In the genomic region with DNA sequence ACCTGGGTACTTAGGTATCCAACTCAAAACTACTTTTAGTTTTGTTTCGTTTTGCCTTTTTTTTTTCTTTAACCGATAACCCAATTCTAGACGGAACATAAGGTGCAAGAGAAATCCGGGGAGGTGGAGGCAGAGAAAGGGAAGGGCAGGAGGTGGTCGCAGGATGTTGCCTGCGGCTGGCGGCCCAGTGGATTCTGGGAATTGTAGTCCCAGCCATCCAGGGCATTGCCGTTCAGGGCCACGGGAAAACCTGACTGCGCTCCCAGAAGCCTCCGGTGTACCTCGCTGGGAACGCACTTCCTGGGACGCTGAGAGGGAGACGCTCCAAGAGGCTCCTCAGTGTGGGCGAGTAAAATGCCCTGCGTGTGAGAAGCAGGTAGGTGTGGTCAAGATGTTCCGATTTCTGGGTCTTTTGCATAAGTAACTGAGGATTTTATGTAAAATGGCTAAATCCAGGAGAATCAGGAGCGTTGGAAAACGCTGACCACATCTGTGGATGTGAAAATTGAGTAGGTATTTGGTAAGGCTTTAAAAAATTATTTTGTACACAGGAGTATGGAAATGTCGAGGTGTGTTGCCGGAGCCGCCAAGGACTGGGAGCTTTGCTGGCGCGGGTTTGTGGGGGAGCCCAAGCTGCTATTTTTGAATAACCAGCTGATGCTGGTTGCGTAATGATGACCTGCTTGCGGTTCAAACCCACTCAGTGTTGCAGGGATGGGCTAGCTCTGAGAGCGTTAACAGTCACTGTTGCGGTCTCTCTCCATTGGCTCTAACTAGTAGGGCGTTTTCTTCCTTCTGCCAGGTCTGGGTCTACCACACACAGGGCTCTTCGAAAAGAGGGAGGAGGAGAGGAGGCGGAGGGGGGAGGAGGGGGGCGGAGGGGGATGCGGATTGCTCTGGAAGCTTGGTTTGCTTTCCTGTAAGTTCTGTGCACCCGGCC, we compare ENCODE assay signal across 1 cellular context.
TF ChIP-seq lines count a peak whose summit lies in the region.

A gene (plus strand): TSS at position 288 of the 940 bp plus-strand sequence. CDS start 9,216 bp downstream, outside the sequence.

TF ChIP-seq in HEK293, 187 proteins besides CTCF, POLR2A, EP300 and RAD21 (continued from another document and continues in another):
- TF ChIP-seq, protein P1, sequence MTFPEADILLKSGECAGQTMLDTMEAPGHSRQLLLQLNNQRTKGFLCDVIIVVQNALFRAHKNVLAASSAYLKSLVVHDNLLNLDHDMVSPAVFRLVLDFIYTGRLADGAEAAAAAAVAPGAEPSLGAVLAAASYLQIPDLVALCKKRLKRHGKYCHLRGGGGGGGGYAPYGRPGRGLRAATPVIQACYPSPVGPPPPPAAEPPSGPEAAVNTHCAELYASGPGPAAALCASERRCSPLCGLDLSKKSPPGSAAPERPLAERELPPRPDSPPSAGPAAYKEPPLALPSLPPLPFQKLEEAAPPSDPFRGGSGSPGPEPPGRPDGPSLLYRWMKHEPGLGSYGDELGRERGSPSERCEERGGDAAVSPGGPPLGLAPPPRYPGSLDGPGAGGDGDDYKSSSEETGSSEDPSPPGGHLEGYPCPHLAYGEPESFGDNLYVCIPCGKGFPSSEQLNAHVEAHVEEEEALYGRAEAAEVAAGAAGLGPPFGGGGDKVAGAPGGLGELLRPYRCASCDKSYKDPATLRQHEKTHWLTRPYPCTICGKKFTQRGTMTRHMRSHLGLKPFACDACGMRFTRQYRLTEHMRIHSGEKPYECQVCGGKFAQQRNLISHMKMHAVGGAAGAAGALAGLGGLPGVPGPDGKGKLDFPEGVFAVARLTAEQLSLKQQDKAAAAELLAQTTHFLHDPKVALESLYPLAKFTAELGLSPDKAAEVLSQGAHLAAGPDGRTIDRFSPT (tag by site-specific recombination; IDR thresholded peaks at IDR 0.05): no peak
- TF ChIP-seq, protein P2, sequence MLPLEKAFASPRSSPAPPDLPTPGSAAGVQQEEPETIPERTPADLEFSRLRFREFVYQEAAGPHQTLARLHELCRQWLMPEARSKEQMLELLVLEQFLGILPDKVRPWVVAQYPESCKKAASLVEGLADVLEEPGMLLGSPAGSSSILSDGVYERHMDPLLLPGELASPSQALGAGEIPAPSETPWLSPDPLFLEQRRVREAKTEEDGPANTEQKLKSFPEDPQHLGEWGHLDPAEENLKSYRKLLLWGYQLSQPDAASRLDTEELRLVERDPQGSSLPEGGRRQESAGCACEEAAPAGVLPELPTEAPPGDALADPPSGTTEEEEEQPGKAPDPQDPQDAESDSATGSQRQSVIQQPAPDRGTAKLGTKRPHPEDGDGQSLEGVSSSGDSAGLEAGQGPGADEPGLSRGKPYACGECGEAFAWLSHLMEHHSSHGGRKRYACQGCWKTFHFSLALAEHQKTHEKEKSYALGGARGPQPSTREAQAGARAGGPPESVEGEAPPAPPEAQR (tag by site-specific recombination; IDR thresholded peaks at IDR 0.05): no peak
- TF ChIP-seq ZNF830 (tag by site-specific recombination; IDR thresholded peaks at IDR 0.05; ENCODE audit: low read depth) (no peak), ZNF19 (tag by site-specific recombination; IDR thresholded peaks at IDR 0.05; ENCODE audit: low read depth) (no peak), ZNF426 (tag by site-specific recombination; IDR thresholded peaks at IDR 0.05) (no peak), ZNF354C (tag by site-specific recombination; IDR thresholded peaks at IDR 0.05; ENCODE audit: borderline replicate concordance, low read depth) (no peak), ZNF747 (tag by site-specific recombination; IDR thresholded peaks at IDR 0.05) (no peak), ZNF777 (tag by site-specific recombination; IDR thresholded peaks at IDR 0.05; ENCODE audit: borderline replicate concordance) (no peak), SP3 (tag by site-specific recombination; IDR thresholded peaks at IDR 0.05) (peak; percentile 48; the same call in 1 of the 2 replicates), ZNF600 (tag by site-specific recombination; IDR thresholded peaks at IDR 0.05) (peak; percentile 53; the same call in 1 of the 2 replicates), ZNF544 (tag by site-specific recombination; IDR thresholded peaks at IDR 0.05) (no peak), ZSCAN23 (tag by site-specific recombination; IDR thresholded peaks at IDR 0.05) (no peak), ZNF391 (tag by site-specific recombination; IDR thresholded peaks at IDR 0.05; ENCODE audit: borderline replicate concordance, low read depth) (no peak), ZNF174 (tag by site-specific recombination; IDR thresholded peaks at IDR 0.05) (no peak), ZNF658 (tag by site-specific recombination; IDR thresholded peaks at IDR 0.05) (no peak), ZNF623 (tag by site-specific recombination; IDR thresholded peaks at IDR 0.05) (no peak), ZNF112 (tag by site-specific recombination; IDR thresholded peaks at IDR 0.05) (no peak), ZFP69B (tag by site-specific recombination; IDR thresholded peaks at IDR 0.05) (no peak), ZNF2 (tag by site-specific recombination; IDR thresholded peaks at IDR 0.05) (no peak), MZF1 (tag by site-specific recombination; IDR thresholded peaks at IDR 0.05; ENCODE audit: borderline replicate concordance) (no peak), ZNF416 (tag by site-specific recombination; IDR thresholded peaks at IDR 0.05) (no peak), ZBTB21 (tag by site-specific recombination; IDR thresholded peaks at IDR 0.05) (peak; percentile 63), ZNF121 (tag by site-specific recombination; IDR thresholded peaks at IDR 0.05) (no peak), YY2 (tag by site-specific recombination; IDR thresholded peaks at IDR 0.05) (no peak)
- TF ChIP-seq, protein P3, sequence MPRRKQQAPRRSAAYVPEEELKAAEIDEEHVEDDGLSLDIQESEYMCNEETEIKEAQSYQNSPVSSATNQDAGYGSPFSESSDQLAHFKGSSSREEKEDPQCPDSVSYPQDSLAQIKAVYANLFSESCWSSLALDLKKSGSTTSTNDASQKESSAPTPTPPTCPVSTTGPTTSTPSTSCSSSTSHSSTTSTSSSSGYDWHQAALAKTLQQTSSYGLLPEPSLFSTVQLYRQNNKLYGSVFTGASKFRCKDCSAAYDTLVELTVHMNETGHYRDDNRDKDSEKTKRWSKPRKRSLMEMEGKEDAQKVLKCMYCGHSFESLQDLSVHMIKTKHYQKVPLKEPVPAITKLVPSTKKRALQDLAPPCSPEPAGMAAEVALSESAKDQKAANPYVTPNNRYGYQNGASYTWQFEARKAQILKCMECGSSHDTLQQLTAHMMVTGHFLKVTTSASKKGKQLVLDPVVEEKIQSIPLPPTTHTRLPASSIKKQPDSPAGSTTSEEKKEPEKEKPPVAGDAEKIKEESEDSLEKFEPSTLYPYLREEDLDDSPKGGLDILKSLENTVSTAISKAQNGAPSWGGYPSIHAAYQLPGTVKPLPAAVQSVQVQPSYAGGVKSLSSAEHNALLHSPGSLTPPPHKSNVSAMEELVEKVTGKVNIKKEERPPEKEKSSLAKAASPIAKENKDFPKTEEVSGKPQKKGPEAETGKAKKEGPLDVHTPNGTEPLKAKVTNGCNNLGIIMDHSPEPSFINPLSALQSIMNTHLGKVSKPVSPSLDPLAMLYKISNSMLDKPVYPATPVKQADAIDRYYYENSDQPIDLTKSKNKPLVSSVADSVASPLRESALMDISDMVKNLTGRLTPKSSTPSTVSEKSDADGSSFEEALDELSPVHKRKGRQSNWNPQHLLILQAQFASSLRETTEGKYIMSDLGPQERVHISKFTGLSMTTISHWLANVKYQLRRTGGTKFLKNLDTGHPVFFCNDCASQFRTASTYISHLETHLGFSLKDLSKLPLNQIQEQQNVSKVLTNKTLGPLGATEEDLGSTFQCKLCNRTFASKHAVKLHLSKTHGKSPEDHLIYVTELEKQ (tag by site-specific recombination; IDR thresholded peaks at IDR 0.05; ENCODE audit: borderline replicate concordance): no peak
- TF ChIP-seq, protein P4, sequence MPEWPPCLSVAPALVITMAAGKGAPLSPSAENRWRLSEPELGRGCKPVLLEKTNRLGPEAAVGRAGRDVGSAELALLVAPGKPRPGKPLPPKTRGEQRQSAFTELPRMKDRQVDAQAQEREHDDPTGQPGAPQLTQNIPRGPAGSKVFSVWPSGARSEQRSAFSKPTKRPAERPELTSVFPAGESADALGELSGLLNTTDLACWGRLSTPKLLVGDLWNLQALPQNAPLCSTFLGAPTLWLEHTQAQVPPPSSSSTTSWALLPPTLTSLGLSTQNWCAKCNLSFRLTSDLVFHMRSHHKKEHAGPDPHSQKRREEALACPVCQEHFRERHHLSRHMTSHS (tag by site-specific recombination; IDR thresholded peaks at IDR 0.05): no peak
- TF ChIP-seq, protein P5, sequence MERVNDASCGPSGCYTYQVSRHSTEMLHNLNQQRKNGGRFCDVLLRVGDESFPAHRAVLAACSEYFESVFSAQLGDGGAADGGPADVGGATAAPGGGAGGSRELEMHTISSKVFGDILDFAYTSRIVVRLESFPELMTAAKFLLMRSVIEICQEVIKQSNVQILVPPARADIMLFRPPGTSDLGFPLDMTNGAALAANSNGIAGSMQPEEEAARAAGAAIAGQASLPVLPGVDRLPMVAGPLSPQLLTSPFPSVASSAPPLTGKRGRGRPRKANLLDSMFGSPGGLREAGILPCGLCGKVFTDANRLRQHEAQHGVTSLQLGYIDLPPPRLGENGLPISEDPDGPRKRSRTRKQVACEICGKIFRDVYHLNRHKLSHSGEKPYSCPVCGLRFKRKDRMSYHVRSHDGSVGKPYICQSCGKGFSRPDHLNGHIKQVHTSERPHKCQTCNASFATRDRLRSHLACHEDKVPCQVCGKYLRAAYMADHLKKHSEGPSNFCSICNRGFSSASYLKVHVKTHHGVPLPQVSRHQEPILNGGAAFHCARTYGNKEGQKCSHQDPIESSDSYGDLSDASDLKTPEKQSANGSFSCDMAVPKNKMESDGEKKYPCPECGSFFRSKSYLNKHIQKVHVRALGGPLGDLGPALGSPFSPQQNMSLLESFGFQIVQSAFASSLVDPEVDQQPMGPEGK (tag by site-specific recombination; IDR thresholded peaks at IDR 0.05): peak; percentile 37; the same call in 1 of the 2 replicates
- TF ChIP-seq, protein P6, sequence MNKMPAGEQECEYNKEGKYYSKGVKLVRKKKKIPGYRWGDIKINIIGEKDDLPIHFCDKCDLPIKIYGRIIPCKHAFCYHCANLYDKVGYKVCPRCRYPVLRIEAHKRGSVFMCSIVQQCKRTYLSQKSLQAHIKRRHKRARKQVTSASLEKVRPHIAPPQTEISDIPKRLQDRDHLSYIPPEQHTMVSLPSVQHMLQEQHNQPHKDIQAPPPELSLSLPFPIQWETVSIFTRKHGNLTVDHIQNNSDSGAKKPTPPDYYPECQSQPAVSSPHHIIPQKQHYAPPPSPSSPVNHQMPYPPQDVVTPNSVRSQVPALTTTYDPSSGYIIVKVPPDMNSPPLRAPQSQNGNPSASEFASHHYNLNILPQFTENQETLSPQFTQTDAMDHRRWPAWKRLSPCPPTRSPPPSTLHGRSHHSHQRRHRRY (tag by site-specific recombination; IDR thresholded peaks at IDR 0.05): no peak
- TF ChIP-seq, protein P7, sequence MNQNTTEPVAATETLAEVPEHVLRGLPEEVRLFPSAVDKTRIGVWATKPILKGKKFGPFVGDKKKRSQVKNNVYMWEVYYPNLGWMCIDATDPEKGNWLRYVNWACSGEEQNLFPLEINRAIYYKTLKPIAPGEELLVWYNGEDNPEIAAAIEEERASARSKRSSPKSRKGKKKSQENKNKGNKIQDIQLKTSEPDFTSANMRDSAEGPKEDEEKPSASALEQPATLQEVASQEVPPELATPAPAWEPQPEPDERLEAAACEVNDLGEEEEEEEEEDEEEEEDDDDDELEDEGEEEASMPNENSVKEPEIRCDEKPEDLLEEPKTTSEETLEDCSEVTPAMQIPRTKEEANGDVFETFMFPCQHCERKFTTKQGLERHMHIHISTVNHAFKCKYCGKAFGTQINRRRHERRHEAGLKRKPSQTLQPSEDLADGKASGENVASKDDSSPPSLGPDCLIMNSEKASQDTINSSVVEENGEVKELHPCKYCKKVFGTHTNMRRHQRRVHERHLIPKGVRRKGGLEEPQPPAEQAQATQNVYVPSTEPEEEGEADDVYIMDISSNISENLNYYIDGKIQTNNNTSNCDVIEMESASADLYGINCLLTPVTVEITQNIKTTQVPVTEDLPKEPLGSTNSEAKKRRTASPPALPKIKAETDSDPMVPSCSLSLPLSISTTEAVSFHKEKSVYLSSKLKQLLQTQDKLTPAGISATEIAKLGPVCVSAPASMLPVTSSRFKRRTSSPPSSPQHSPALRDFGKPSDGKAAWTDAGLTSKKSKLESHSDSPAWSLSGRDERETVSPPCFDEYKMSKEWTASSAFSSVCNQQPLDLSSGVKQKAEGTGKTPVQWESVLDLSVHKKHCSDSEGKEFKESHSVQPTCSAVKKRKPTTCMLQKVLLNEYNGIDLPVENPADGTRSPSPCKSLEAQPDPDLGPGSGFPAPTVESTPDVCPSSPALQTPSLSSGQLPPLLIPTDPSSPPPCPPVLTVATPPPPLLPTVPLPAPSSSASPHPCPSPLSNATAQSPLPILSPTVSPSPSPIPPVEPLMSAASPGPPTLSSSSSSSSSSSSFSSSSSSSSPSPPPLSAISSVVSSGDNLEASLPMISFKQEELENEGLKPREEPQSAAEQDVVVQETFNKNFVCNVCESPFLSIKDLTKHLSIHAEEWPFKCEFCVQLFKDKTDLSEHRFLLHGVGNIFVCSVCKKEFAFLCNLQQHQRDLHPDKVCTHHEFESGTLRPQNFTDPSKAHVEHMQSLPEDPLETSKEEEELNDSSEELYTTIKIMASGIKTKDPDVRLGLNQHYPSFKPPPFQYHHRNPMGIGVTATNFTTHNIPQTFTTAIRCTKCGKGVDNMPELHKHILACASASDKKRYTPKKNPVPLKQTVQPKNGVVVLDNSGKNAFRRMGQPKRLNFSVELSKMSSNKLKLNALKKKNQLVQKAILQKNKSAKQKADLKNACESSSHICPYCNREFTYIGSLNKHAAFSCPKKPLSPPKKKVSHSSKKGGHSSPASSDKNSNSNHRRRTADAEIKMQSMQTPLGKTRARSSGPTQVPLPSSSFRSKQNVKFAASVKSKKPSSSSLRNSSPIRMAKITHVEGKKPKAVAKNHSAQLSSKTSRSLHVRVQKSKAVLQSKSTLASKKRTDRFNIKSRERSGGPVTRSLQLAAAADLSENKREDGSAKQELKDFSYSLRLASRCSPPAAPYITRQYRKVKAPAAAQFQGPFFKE (tag by site-specific recombination; IDR thresholded peaks at IDR 0.05; ENCODE audit: borderline replicate concordance): no peak
- TF ChIP-seq, protein P8, sequence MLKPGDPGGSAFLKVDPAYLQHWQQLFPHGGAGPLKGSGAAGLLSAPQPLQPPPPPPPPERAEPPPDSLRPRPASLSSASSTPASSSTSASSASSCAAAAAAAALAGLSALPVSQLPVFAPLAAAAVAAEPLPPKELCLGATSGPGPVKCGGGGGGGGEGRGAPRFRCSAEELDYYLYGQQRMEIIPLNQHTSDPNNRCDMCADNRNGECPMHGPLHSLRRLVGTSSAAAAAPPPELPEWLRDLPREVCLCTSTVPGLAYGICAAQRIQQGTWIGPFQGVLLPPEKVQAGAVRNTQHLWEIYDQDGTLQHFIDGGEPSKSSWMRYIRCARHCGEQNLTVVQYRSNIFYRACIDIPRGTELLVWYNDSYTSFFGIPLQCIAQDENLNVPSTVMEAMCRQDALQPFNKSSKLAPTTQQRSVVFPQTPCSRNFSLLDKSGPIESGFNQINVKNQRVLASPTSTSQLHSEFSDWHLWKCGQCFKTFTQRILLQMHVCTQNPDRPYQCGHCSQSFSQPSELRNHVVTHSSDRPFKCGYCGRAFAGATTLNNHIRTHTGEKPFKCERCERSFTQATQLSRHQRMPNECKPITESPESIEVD (tag by site-specific recombination; IDR thresholded peaks at IDR 0.05): no peak
